ENCODE assay signal across 8 cellular contexts in the genomic region with DNA sequence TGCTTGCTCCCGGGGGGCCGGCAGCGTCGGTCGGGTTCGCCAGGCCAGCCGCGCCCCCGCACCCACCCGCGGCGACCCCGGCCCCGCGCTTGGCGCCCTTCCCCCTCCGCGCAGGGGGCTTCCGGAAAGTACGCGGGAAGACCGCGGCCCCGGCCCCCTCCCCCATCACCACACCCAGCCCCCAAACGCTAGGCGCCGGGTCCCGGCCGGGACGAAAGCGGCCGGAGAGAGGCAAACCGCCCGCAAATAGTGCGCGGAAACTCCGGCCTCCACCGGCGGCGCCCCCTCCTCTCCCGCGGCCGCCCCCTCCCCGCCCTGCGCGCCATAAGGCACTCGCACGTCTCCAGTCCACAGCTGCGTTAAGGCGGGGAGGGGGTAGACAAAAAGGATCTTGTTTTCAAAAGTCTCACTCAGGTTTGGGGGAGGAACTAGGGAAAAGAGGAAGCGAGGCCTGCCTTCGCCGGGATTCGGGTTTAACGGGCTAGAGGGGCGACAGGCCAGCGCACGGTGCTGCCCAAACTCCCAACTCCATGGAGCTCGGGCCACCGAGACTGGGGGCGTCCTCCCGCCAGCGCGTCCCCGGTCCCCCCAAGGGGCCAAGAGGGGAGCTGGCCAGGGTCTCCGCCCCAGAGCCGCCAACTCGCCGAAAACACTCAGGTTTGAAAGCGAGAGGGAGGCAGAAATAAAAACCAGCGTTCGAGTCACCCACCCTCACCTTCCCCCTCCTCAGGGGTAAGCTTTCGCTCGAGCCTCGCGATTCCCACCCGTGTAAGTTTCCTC. TPM values are rescaled to one million over a fixed set of nuclear protein-coding genes. Genes with fewer than 3 reads are reported as not detected.
DNase-seq lines count a peak whose midpoint lies in the region; ATAC-seq and TF ChIP-seq lines count a peak whose summit lies in the region.

No MANE protein-coding gene starts in this region.

- H3K27ac ChIP-seq in VCaP = peak overlapping the region; percentile 100
- H3K27ac ChIP-seq in coronary artery = peak overlapping the region; percentile 93 to 94
- peak overlapping the region; percentile 98 to 99 for H3K27ac ChIP-seq in left lung

- H3K36me3 ChIP-seq in Loucy (ENCODE audit: insufficient read depth, low read length) (0 out of 2 replicates have a peak, but pooled peaks cover 3% of the 10 kb centered on the region), left lung (no peaks in the 10 kb centered on the region)

- H3K9me2 ChIP-seq in Loucy (replicated peaks; ENCODE audit: low read depth, low read length) = no peaks in the 10 kb centered on the region

- TF ChIP-seq CTCF in Loucy (conservative IDR thresholded peaks at IDR 0.05; ENCODE audit: low read length) (no peak), VCaP (conservative IDR thresholded peaks at IDR 0.05) (no peak), coronary artery (IDR thresholded peaks at IDR 0.05) (no peak), left lung (IDR thresholded peaks at IDR 0.05) (no peak)

- H4K20me1 ChIP-seq in Loucy (ENCODE audit: insufficient read depth, low read length, poor library complexity, severe bottlenecking) = peaks cover 49% of the 10 kb centered on the region

- DNase-seq in ELF-1 (ENCODE audit: low read depth, low spot score) (peak; percentile 55), coronary artery (ENCODE audit: low spot score) (no peak), left lung (peak; percentile 82 to 91), amniotic stem cell (lab: John Stamatoyannopoulos, UW) (no peak)
- peak in 2 of 3 donors; percentile 10 to 37 for DNase-seq in stimulated activated CD4-positive, alpha-beta T cell treated with anti-CD3 and anti-CD28 coated beads, TNF-alpha, amount 100 ng/mL, for 48 hours (ENCODE audit: low read depth in 3 of 3)

- H3K4me1 ChIP-seq in Loucy (ENCODE audit: insufficient read depth, low read length, poor library complexity, severe bottlenecking) (peaks cover 39% of the 10 kb centered on the region), left lung (peaks cover 18 to 49% of the 10 kb centered on the region in 2 donors)

- peaks cover 15% of the 10 kb centered on the region for H3K27me3 ChIP-seq in Loucy (ENCODE audit: insufficient read depth, low read length, poor library complexity, severe bottlenecking)
- no peaks in the 10 kb centered on the region for H3K27me3 ChIP-seq in left lung

- H3F3A ChIP-seq in Loucy (ENCODE audit: low read depth) = no peaks in the 10 kb centered on the region

- no peaks in the 10 kb centered on the region for H3K9me3 ChIP-seq in Loucy (ENCODE audit: insufficient read depth, low read depth, low read length)
- no peaks in the 10 kb centered on the region for H3K9me3 ChIP-seq in left lung

- H2AFZ ChIP-seq in Loucy (ENCODE audit: low read length) = peak overlapping the region; percentile 42; the same call in 1 of the 2 replicates

- peak overlapping the region; percentile 99 for H3K9ac ChIP-seq in Loucy (ENCODE audit: low read depth, low read length, poor library complexity, severe bottlenecking)

- ATAC-seq in left lung (peak; percentile 6), GM18867 (IDR thresholded peaks at IDR 0.05; ENCODE audit: unreplicated experiment) (no peak)

- H3K79me2 ChIP-seq in Loucy (ENCODE audit: insufficient read depth, low read length) = peaks cover 96% of the 10 kb centered on the region

- H3K4me3 ChIP-seq in Loucy (ENCODE audit: low read length, poor library complexity, severe bottlenecking) (peak overlapping the region; percentile 99), coronary artery (peak overlapping the region; percentile 86), left lung (peak overlapping the region; percentile 66 to 90)

- H3K4me2 ChIP-seq in Loucy (ENCODE audit: low read depth, low read length, poor library complexity, severe bottlenecking) = peak overlapping the region; percentile 89

- intact Hi-C loops in left lung (cut with DNase I) = no loop called here

RNA-seq across cellular contexts. Expression of a gene that starts 1.8 kb away (rescaled TPM):
- 100 to 1,000 TPM; 111 to 127 TPM for total RNA-seq in left lung

Comparison
In these comparisons a context has a peak if more than half of its experiments do, and no peak if none do; other contexts are left out.
1. DNase-seq: peak in ELF-1 (single experiment), left lung (2 of 2) and stimulated activated CD4-positive, alpha-beta T cell treated with anti-CD3 and anti-CD28 coated beads, TNF-alpha, amount 100 ng/mL, for 48 hours (2 of 3); none in coronary artery (single experiment) and amniotic stem cell (single experiment).
2. Peak in every context shown above with its lines, with median percentiles within 50 percentile points of each other: H3K4me3 ChIP-seq and H3K27ac ChIP-seq.